18 cellular contexts compared by ENCODE assay signal in the genomic region with DNA sequence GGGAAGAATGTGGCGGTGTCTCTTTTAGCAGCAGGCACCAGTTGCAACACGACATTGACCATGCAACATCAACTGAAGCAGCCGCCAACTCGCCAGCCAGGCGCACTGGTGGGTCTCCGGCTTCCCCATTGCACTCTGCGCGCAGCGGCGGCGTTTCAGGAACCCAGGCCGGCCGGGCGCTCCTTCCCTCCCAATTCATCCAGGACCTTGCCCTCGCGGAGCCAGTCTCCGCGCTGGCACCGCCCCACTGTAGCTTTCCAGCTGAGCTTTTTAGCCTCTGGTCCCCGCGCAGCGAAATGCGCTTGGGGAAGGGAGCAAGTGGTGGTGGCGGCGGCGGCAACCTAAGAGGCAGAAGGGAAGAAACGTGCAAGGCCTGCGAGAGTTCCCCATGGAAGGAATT.
DNase-seq lines count a peak whose midpoint lies in the region; ATAC-seq, FAIRE-seq and TF ChIP-seq lines count a peak whose summit lies in the region.
"Had no signal": no experiment of that assay in that cellular context is flagged by ENCODE, and none has a peak within 500 bp of the region (broad histone marks: within the 10 kb centered on the region; RNA-seq: fewer than 3 reads in every experiment).

No MANE protein-coding gene starts in this region.

- no peak overlapping the region for H3K27ac Mint-ChIP-seq in MCF 10A (ENCODE audit: low read depth, unreplicated experiment)
- H3K27ac Mint-ChIP-seq: B cell had no signal

- no peak overlapping the region for H3K4me3 ChIP-seq in mammary epithelial cell (replicated peaks in 1 of 3; ENCODE audit: insufficient read depth in 1 of 3, low read depth in 2 of 3, low read length in 3 of 3)

- WGBS in mammary epithelial cell (ENCODE audit: low coverage, missing lambda C conversion rate) = 75% methylated on average over 20 of the region's 28 CpGs

- in situ Hi-C loops in mammary epithelial cell (cut with MboI; ENCODE audit: low sequenced_read_pairs in 2 of 2) = no loop called here

- TF ChIP-seq CTCF in mammary epithelial cell (conservative IDR thresholded peaks at IDR 0.05 in 1 of 2, IDR thresholded peaks at IDR 0.05 in 1 of 2; ENCODE audit: extremely low read depth in 1 of 2, insufficient read depth in 1 of 2, low read depth in 1 of 2, low read length in 2 of 2) (no peak), MCF 10A (IDR thresholded peaks at IDR 0.05; ENCODE audit: unreplicated experiment) (no peak), foreskin keratinocyte (conservative IDR thresholded peaks at IDR 0.05) (no peak)

- no peak overlapping the region for H3K4me2 ChIP-seq in mammary epithelial cell (ENCODE audit: insufficient read depth, low read depth, low read length)
- H3K4me2 ChIP-seq: KMS-11 had no signal

- BruUV-seq in mammary epithelial cell (replicated peaks; lab: Mats Ljungman, UMichigan) = no TSS peak
- BruUV-seq in MCF 10A (replicated peaks; lab: Mats Ljungman, UMichigan) = no TSS peak

- H3K36me3 Mint-ChIP-seq in MCF 10A (ENCODE audit: insufficient read depth, unreplicated experiment) = no peaks in the 10 kb centered on the region

- CTCF ChIA-PET in mammary epithelial cell (lab: Charles Lee; ENCODE audit: low non-redundant PET) = no interaction called here
- CTCF ChIA-PET in MCF 10A (lab: Yijun Ruan, JAX) = no interaction called here

- H3K9me3 ChIP-seq in mammary epithelial cell (replicated peaks; ENCODE audit: insufficient read depth, low read length) = no peaks in the 10 kb centered on the region

- H3K27me3 ChIP-seq in mammary epithelial cell (ENCODE audit: insufficient read depth, low read length) (no peaks in the 10 kb centered on the region), foreskin keratinocyte (peaks cover 4% of the 10 kb centered on the region)

- peak overlapping the region; percentile 19 for H2AFZ ChIP-seq in mammary epithelial cell (ENCODE audit: low read depth, low read length)

- intact Hi-C loops in mammary epithelial cell (cut with micrococcal nuclease) (no loop called here), MCF 10A (cut with micrococcal nuclease) (no loop called here), posterior vena cava (cut with DNase I) (no loop called here)

- H3K27me3 Mint-ChIP-seq in MCF 10A (ENCODE audit: insufficient read depth, unreplicated experiment) = no peaks in the 10 kb centered on the region

- H3K36me3 ChIP-seq in mammary epithelial cell (ENCODE audit: insufficient read depth, low read length) = no peaks in the 10 kb centered on the region

- no peaks in the 10 kb centered on the region for H4K20me1 ChIP-seq in mammary epithelial cell (ENCODE audit: insufficient read depth, low read length)

- ATAC-seq in foreskin keratinocyte (peak; percentile 28), GM21360 (IDR thresholded peaks at IDR 0.05; ENCODE audit: unreplicated experiment) (no peak), HG03039 (IDR thresholded peaks at IDR 0.05; ENCODE audit: unreplicated experiment) (no peak)

- H3K9ac ChIP-seq in mammary epithelial cell (ENCODE audit: insufficient read depth, low read length) = no peak overlapping the region
- H3K9ac ChIP-seq: KMS-11 had no signal

- POLR2A ChIA-PET in MCF 10A (lab: Yijun Ruan, JAX) = no interaction called here

- dilution Hi-C loops in mammary epithelial cell (cut with HindIII; ENCODE audit: low sequenced_read_pairs) = no loop called here

- no peaks in the 10 kb centered on the region for H3K4me1 Mint-ChIP-seq in MCF 10A (ENCODE audit: insufficient read depth, unreplicated experiment)
- H3K4me1 Mint-ChIP-seq: B cell had no signal

- no peaks in the 10 kb centered on the region for H3K4me1 ChIP-seq in mammary epithelial cell (ENCODE audit: insufficient read depth, low read length)
- H3K4me1 ChIP-seq in foreskin keratinocyte = no peaks in the 10 kb centered on the region

- H3K79me2 ChIP-seq in mammary epithelial cell (ENCODE audit: insufficient read depth, low read length) = no peaks in the 10 kb centered on the region

- H3K9me3 Mint-ChIP-seq in MCF 10A (ENCODE audit: unreplicated experiment) = no peaks in the 10 kb centered on the region

- no peak overlapping the region for H3K27ac ChIP-seq in mammary epithelial cell (ENCODE audit: insufficient read depth, low read depth, low read length)
- H3K27ac ChIP-seq in foreskin keratinocyte = no peak overlapping the region
- H3K27ac ChIP-seq: KMS-11 had no signal

- no peak for DNase-seq in mammary epithelial cell
- DNase-seq in MCF 10A (ENCODE audit: unreplicated experiment) = no peak
- DNase-seq in foreskin keratinocyte = no peak
- DNase-seq in posterior vena cava (ENCODE audit: low spot score) = peak; percentile 67
- DNase-seq in HTR-8/SVneo (ENCODE audit: insufficient read length, low spot score) = no peak
- DNase-seq in GF-D8 (lab: John Stamatoyannopoulos, UW) = no peak
- DNase-seq: 8988T, DND-41, NCI-H1417, NCI-H187 treated with DMSO at 0.1 percent for 48 hours, NCI-H345, NCI-H524 treated with DMSO at 0.1 percent for 48 hours, SHP77 treated with DMSO at 0.1 percent for 48 hours had no signal

- no peak for FAIRE-seq in HTR-8/SVneo (lab: Jason Lieb, UNC)
- FAIRE-seq: G401.6 had no signal

- H3K4me3 Mint-ChIP-seq in MCF 10A (ENCODE audit: unreplicated experiment) = no peak overlapping the region
- H3K4me3 Mint-ChIP-seq: B cell had no signal
